ENCODE assay signal across 1 cellular context in the genomic region with DNA sequence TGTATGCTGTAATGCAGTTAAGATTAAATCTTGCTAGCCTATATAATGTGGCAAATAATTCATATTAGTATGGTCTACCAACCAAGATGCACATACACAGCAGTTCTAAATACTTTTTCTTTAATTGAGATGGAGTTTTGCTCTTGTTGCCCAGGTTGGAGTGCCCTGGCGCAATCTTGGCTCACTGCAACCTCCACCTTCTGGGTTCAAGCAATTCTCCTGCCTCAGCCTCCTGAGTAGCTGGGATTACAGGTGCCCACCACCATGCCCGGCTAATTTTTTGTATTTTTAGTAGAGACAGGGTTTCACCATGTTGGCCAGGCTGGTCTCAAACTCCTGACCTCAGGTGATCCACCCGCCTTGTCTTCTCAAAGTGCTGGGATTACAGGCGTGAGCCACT. TPM values are rescaled to one million over a fixed set of nuclear protein-coding genes. Genes with fewer than 3 reads are reported as not detected.
"Had no signal": no experiment of that assay in that cellular context is flagged by ENCODE, and none has a peak within 500 bp of the region (broad histone marks: within the 10 kb centered on the region; RNA-seq: fewer than 3 reads in every experiment).

No MANE protein-coding gene starts in this region.

RNA-seq across cellular contexts. Expression of gene CCDC89, which starts 31.7 kb away (rescaled TPM):
- total RNA-seq: GM12878 had no signal
